Comparison of ENCODE assay signal across 9 cellular contexts in the genomic region with DNA sequence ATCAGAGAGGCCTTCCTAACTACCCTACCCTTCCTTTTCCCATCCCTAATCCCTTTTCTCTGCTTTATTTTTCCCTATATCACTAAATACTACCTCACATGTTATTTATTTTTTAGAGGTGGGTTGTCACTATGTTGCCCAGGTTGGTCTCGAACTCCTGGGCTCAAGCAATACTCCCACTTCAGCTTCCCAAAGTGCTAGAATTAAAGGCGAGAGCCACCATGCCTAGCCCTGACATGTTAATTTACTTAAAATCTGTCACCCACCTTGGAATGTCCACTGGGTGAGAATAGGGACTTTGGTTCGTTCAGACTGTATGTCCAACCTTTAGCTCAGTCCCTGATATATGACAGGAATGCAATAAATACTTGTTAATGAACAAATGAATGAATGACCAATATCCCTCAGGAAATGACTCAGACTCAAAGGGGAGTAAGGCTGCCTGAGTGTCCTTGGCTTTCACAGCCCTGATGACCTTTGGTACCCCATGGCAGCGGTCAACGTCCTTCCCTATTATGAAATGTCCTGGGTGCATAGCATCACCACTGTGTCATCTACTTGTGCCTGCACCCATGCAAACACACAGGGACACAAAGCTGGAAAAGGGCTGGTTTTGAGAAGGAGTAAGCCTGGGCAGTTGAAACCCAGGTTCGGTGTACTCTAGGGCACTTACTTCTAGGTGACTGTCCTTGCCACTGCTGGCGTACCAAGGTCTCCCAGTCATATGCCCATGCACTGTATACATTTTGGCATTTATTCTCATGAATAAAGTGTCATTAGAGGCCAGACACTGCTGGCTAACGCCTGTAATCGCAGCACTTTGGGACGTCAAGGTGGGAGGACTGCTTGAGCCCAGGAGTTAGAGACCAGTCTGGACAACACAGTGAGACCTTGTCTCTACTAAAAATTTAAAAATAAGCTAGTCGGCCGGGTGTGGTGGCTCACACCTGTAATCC. TPM values are rescaled to one million over a fixed set of nuclear protein-coding genes. Genes with fewer than 3 reads are reported as not detected.
DNase-seq lines count a peak whose midpoint lies in the region; ATAC-seq and TF ChIP-seq lines count a peak whose summit lies in the region.
"Had no signal": no experiment of that assay in that cellular context is flagged by ENCODE, and none has a peak within 500 bp of the region (broad histone marks: within the 10 kb centered on the region; RNA-seq: fewer than 3 reads in every experiment).

No MANE protein-coding gene starts in this region.

- 90% methylated on average over 12 of the region's 12 CpGs for WGBS in esophagus muscularis mucosa

- peaks cover 72% of the 10 kb centered on the region for H3K36me3 Mint-ChIP-seq in activated CD4-positive, alpha-beta T cell treated with anti-CD3 and anti-CD28 coated beads for 36 hours (ENCODE audit: low read depth)
- peaks cover 10% of the 10 kb centered on the region for H3K36me3 Mint-ChIP-seq in activated naive CD8-positive, alpha-beta T cell

- no peak for TF ChIP-seq EP300 in esophagus muscularis mucosa (IDR thresholded peaks at IDR 0.05)

- H3K27me3 Mint-ChIP-seq in activated CD4-positive, alpha-beta T cell treated with anti-CD3 and anti-CD28 coated beads for 36 hours = no peaks in the 10 kb centered on the region
- no peaks in the 10 kb centered on the region for H3K27me3 Mint-ChIP-seq in activated naive CD8-positive, alpha-beta T cell

- no peak for DNase-seq in activated CD4-positive, alpha-beta T cell treated with anti-CD3 and anti-CD28 coated beads for 36 hours
- no peak for DNase-seq in activated CD4-positive, alpha-beta T cell treated with anti-CD3 and anti-CD28 coated beads for 48 hours
- DNase-seq in iris pigment epithelial cell (ENCODE audit: low read depth) (peak; percentile 62), thoracic aorta (ENCODE audit: low spot score) (peak; percentile 53), NAMALWA (ENCODE audit: low spot score) (no peak), esophagus muscularis mucosa (ENCODE audit: extremely low spot score) (no peak)
- DNase-seq: GOT3 had no signal

- intact Hi-C loops in activated CD4-positive, alpha-beta T cell treated with anti-CD3 and anti-CD28 coated beads for 36 hours (cut with DNase I, micrococcal nuclease) = no loop called here
- intact Hi-C loops in esophagus muscularis mucosa (cut with DNase I) = no loop called here

- H3K4me1 Mint-ChIP-seq in activated CD4-positive, alpha-beta T cell treated with anti-CD3 and anti-CD28 coated beads for 36 hours = peaks cover 76% of the 10 kb centered on the region
- peaks cover 68% of the 10 kb centered on the region for H3K4me1 Mint-ChIP-seq in activated naive CD8-positive, alpha-beta T cell (ENCODE audit: low read depth)

- no peak overlapping the region for H3K4me3 ChIP-seq in thoracic aorta
- no peak overlapping the region for H3K4me3 ChIP-seq in esophagus muscularis mucosa

- TF ChIP-seq POLR2A in esophagus muscularis mucosa (IDR thresholded peaks at IDR 0.05; ENCODE audit: low read depth) = no peak

- no peak for ATAC-seq in activated CD4-positive, alpha-beta T cell treated with anti-CD3 and anti-CD28 coated beads for 36 hours
- ATAC-seq in thoracic aorta (ENCODE audit: insufficient number of reproducible peaks, low FRiP score, low read depth) = peak; percentile 56
- ATAC-seq in HG03460 (IDR thresholded peaks at IDR 0.05; ENCODE audit: unreplicated experiment) = no peak

- H3K9me3 ChIP-seq in thoracic aorta = no peaks in the 10 kb centered on the region
- H3K9me3 ChIP-seq in esophagus muscularis mucosa = no peaks in the 10 kb centered on the region

- no peaks in the 10 kb centered on the region for H3K27me3 ChIP-seq in thoracic aorta (replicated peaks; ENCODE audit: insufficient read depth)
- H3K27me3 ChIP-seq in esophagus muscularis mucosa = no peaks in the 10 kb centered on the region

- POLR2A ChIA-PET in activated CD4-positive, alpha-beta T cell treated with anti-CD3 and anti-CD28 coated beads for 36 hours (lab: Charles Lee) = interaction anchor here (0.6 kb wide), 1 partner anchor 621 kb away, joined by 3 read pairs; no protein-coding TSS in a partner anchor

- no peak overlapping the region for H3K4me3 Mint-ChIP-seq in activated CD4-positive, alpha-beta T cell treated with anti-CD3 and anti-CD28 coated beads for 36 hours
- H3K4me3 Mint-ChIP-seq in activated naive CD8-positive, alpha-beta T cell = no peak overlapping the region

- peak overlapping the region; percentile 75 for H3K27ac Mint-ChIP-seq in activated CD4-positive, alpha-beta T cell treated with anti-CD3 and anti-CD28 coated beads for 36 hours
- peak overlapping the region; percentile 76 for H3K27ac Mint-ChIP-seq in activated naive CD8-positive, alpha-beta T cell

- TF ChIP-seq CTCF in thoracic aorta (IDR thresholded peaks at IDR 0.05) (no peak), esophagus muscularis mucosa (IDR thresholded peaks at IDR 0.05) (no peak)

- H3K4me1 ChIP-seq in thoracic aorta (ENCODE audit: control insufficient read depth in 1 of 2, low read depth in 2 of 2) (peaks cover 65 to 76% of the 10 kb centered on the region in 2 donors), esophagus muscularis mucosa (peaks cover 60 to 91% (median 81%) of the 10 kb centered on the region in 4 donors)

- CTCF ChIA-PET in activated CD4-positive, alpha-beta T cell treated with anti-CD3 and anti-CD28 coated beads for 36 hours (lab: Charles Lee) = interaction anchor here (0.7 to 2.1 kb wide), 6 partner anchors 21 to 83 kb away, joined by 3 to 10 read pairs (median 3); no protein-coding TSS in a partner anchor

- no peaks in the 10 kb centered on the region for H3K9me3 Mint-ChIP-seq in activated CD4-positive, alpha-beta T cell treated with anti-CD3 and anti-CD28 coated beads for 36 hours (ENCODE audit: low read depth)
- no peaks in the 10 kb centered on the region for H3K9me3 Mint-ChIP-seq in activated naive CD8-positive, alpha-beta T cell (ENCODE audit: low read depth)

- H3K36me3 ChIP-seq in thoracic aorta = peaks cover 7% of the 10 kb centered on the region
- H3K36me3 ChIP-seq in esophagus muscularis mucosa = peaks cover 3 to 74% (median 17%) of the 10 kb centered on the region in 4 donors

- H3K27ac ChIP-seq in thoracic aorta (peak overlapping the region; percentile 10 to 93), esophagus muscularis mucosa (replicated peaks in 1 of 4) (peak overlapping the region in 2 of 4 donors; percentile 41 to 53)

RNA-seq across cellular contexts. Expression of gene BCL2L1, which starts 26.5 kb away (rescaled TPM):
- total RNA-seq in activated CD4-positive, alpha-beta T cell treated with anti-CD3 and anti-CD28 coated beads for 36 hours = 100 to 1,000 TPM; 107 to 121 TPM
- total RNA-seq in thoracic aorta = 100 to 1,000 TPM; 137 to 187 TPM
- total RNA-seq in esophagus muscularis mucosa = 100 to 1,000 TPM in 3 of 4 donors, 10 to 100 TPM in 1; 94.3 to 181 (median 140) TPM

RNA-seq across cellular contexts. Expression of gene TPX2, which starts 43.0 kb away (rescaled TPM):
- total RNA-seq in activated CD4-positive, alpha-beta T cell treated with anti-CD3 and anti-CD28 coated beads for 36 hours = 100 to 1,000 TPM; 137 to 179 TPM
- 1 to 10 TPM; 1.5 TPM for total RNA-seq in thoracic aorta
- 1 to 10 TPM in 1 of 4 donors, under 1 TPM in 3; under 0.01 to 1.1 (median 0.38) TPM for total RNA-seq in esophagus muscularis mucosa

RNA-seq across cellular contexts. Expression of gene COX4I2, which starts 58.4 kb away (rescaled TPM):
- total RNA-seq in activated CD4-positive, alpha-beta T cell treated with anti-CD3 and anti-CD28 coated beads for 36 hours = not detected
- 1 to 10 TPM in 1 of 2 donors, not detected in 1; 4.9 TPM for total RNA-seq in thoracic aorta
- total RNA-seq in esophagus muscularis mucosa = 10 to 100 TPM in 1 of 4 donors, 1 to 10 TPM in 3; 2.1 to 14.2 (median 7.1) TPM

Comparison
In these comparisons a context has a peak if more than half of its experiments do, and no peak if none do; other contexts are left out.
1. DNase-seq: peak in iris pigment epithelial cell (single experiment) and thoracic aorta (single experiment); none in activated CD4-positive, alpha-beta T cell treated with anti-CD3 and anti-CD28 coated beads for 36 hours (single experiment), activated CD4-positive, alpha-beta T cell treated with anti-CD3 and anti-CD28 coated beads for 48 hours (single experiment), NAMALWA (single experiment) and esophagus muscularis mucosa (single experiment).
2. RNA of gene TPX2, which starts 43.0 kb away (total RNA-seq): 137 to 179 TPM in activated CD4-positive, alpha-beta T cell treated with anti-CD3 and anti-CD28 coated beads for 36 hours; 1.5 TPM in thoracic aorta and under 0.01 to 1.1 TPM in esophagus muscularis mucosa; every median in the first group is over 10 times any median in the second.